In genomic region chr9:127981559-127982121, GRCh38 we compare ENCODE assay signal across 8 cellular contexts.
DNase-seq lines count a peak whose midpoint lies in the region; ATAC-seq and TF ChIP-seq lines count a peak whose summit lies in the region.

No MANE protein-coding gene starts in this region.

- no peak for ATAC-seq in HG03565 (IDR thresholded peaks at IDR 0.05; ENCODE audit: unreplicated experiment)

- H3K27ac ChIP-seq in VCaP = peak overlapping the region; percentile 100

- TF ChIP-seq CTCF in GM12865 (IDR thresholded peaks at IDR 0.05; ENCODE audit: insufficient read depth, low read depth, low read length, missing control alignments) (no peak), VCaP (conservative IDR thresholded peaks at IDR 0.05) (no peak), fibroblast of pulmonary artery (IDR thresholded peaks at IDR 0.05; ENCODE audit: low read length, missing control alignments) (no peak)

- peak overlapping the region; percentile 63 for H3K4me3 ChIP-seq in GM12865 (ENCODE audit: low read depth, low read length)
- H3K4me3 ChIP-seq in fibroblast of pulmonary artery (replicated peaks; ENCODE audit: low read depth, low read length) = peak overlapping the region; percentile 51
- peak overlapping the region; percentile 46 for H3K4me3 ChIP-seq in skeletal muscle cell (ENCODE audit: low read depth, low read length)

- no peak for DNase-seq in GM12865 (ENCODE audit: low read depth)
- no peak for DNase-seq in fibroblast of pulmonary artery (ENCODE audit: low read depth)
- DNase-seq in skeletal muscle cell (ENCODE audit: low read depth) = no peak
- no peak for DNase-seq in NCI-H69 (lab: John Stamatoyannopoulos, UW)
- DNase-seq in hypothalamus (lab: John Stamatoyannopoulos, UW) = no peak
- DNase-seq in 8988T = no peak
